Comparison of ENCODE assay signal across 8 cellular contexts in the genomic region with DNA sequence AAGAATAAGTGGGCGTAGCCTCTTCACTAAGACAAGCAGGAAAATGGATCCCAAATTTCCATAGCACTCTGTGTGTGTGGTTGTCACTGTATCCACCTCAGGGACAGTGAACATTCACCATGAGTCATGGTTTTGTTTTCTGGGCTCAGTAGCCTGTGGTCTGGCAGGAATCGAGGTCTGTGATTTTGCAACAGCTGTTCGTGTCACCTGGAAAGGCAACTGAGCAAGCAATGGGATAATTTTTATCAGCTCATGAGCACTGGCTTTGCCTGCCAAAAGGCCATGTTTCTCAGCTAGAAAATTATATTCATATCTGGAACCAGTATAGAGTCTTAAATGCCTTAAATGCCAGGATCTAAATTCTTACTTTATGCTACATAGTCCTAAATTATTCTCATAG.
A peak's percentile ranks its signal among the peaks of the same experiment; 100 is the strongest.
DNase-seq lines count a peak whose midpoint lies in the region; TF ChIP-seq lines count a peak whose summit lies in the region.

No MANE protein-coding gene starts in this region.

- H3K36me3 Mint-ChIP-seq in endothelial cell (ENCODE audit: low read depth, unreplicated experiment) = no peaks in the 10 kb centered on the region

- H3K4ac ChIP-seq in trophoblast cell (ENCODE audit: low read depth, low read length) = no peak overlapping the region

- H3K27ac Mint-ChIP-seq in endothelial cell (ENCODE audit: unreplicated experiment) = no peak overlapping the region

- no peak overlapping the region for H2BK12ac ChIP-seq in trophoblast cell (ENCODE audit: low read length)

- no peak for TF ChIP-seq POLR2A in esophagus squamous epithelium (IDR thresholded peaks at IDR 0.05)

- no peak overlapping the region for H3K14ac ChIP-seq in trophoblast cell (ENCODE audit: low read length)

- H3K27me3 ChIP-seq in esophagus squamous epithelium (no peaks in the 10 kb centered on the region), trophoblast cell (ENCODE audit: insufficient read depth, low read length) (no peaks in the 10 kb centered on the region)

- H3K9me3 Mint-ChIP-seq in endothelial cell (ENCODE audit: unreplicated experiment) = no peaks in the 10 kb centered on the region

- H3K4me2 ChIP-seq in trophoblast cell (ENCODE audit: low read length) = no peak overlapping the region

- H3K4me1 Mint-ChIP-seq in endothelial cell (ENCODE audit: unreplicated experiment) = no peaks in the 10 kb centered on the region

- DNase-seq in DMS 273 treated with DMSO at 0.1 percent for 48 hours (lab: John Stamatoyannopoulos, UW) (peak; percentile 6), NCI-H446 (lab: John Stamatoyannopoulos, UW) (peak; percentile 44 to 80), esophagus squamous epithelium (lab: John Stamatoyannopoulos, UW) (no peak), trophoblast cell (peak; percentile 37 to 62), endothelial cell (ENCODE audit: low spot score) (no peak), NCI-H526 treated with DMSO at 0.1 percent for 48 hours (lab: John Stamatoyannopoulos, UW) (no peak)
- no peak for DNase-seq in activated CD4-positive, alpha-beta T cell treated with anti-CD3 and anti-CD28 coated beads, Interleukin-2, amount 50 U/mL, for 1 hour
- no peak for DNase-seq in activated T-cell treated with anti-CD3 and anti-CD28 coated beads, Interleukin-2, amount 50 U/mL, for 48 hours

- no peak overlapping the region for H3K18ac ChIP-seq in trophoblast cell (ENCODE audit: low read length)

- no peaks in the 10 kb centered on the region for H3K79me2 ChIP-seq in trophoblast cell (ENCODE audit: control insufficient read depth, insufficient read depth, low read length, poor library complexity)

- H4K91ac ChIP-seq in trophoblast cell (ENCODE audit: low read depth, low read length) = no peak overlapping the region

- H4K8ac ChIP-seq in trophoblast cell (ENCODE audit: low read depth, low read length) = no peak overlapping the region

- no peak for TF ChIP-seq CTCF in esophagus squamous epithelium (IDR thresholded peaks at IDR 0.05)
- TF ChIP-seq CTCF in endothelial cell (IDR thresholded peaks at IDR 0.05; ENCODE audit: unreplicated experiment) = no peak

- 48 to 57% methylated on average over 3 of the region's 3 CpGs for WGBS in esophagus squamous epithelium, 2 donors
- WGBS in trophoblast cell (ENCODE audit: extremely low coverage, insufficient coverage, insufficient read length) = no CpG with 5 or more reads among the region's 3 CpGs

- H3K4me3 ChIP-seq in esophagus squamous epithelium (no peak overlapping the region), trophoblast cell (ENCODE audit: low read depth, low read length) (no peak overlapping the region)

- H2AFZ ChIP-seq in trophoblast cell (ENCODE audit: insufficient read depth, low read length, poor library complexity) = no peak overlapping the region

- H3K36me3 ChIP-seq in esophagus squamous epithelium (no peaks in the 10 kb centered on the region), trophoblast cell (ENCODE audit: control insufficient read depth in 1 of 2, insufficient read depth in 2 of 2, low read length in 2 of 2) (no peaks in the 10 kb centered on the region)

- H3K9me3 ChIP-seq in esophagus squamous epithelium = no peaks in the 10 kb centered on the region
- H3K9me3 ChIP-seq in trophoblast cell (ENCODE audit: insufficient read depth, low read depth, low read length) = peaks cover 2% of the 10 kb centered on the region

- H3K23ac ChIP-seq in trophoblast cell (ENCODE audit: low read length) = no peak overlapping the region

- intact Hi-C loops in esophagus squamous epithelium (cut with DNase I) = no loop called here

- H4K12ac ChIP-seq in trophoblast cell (ENCODE audit: low read depth, low read length) = no peak overlapping the region

- H2BK5ac ChIP-seq in trophoblast cell (ENCODE audit: low read depth, low read length, poor library complexity) = no peak overlapping the region

- no peak overlapping the region for H2AK5ac ChIP-seq in trophoblast cell (ENCODE audit: low read length)

- H3K27ac ChIP-seq in esophagus squamous epithelium (peak overlapping the region; percentile 29 to 68 (median 56)), trophoblast cell (ENCODE audit: low read depth, low read length) (no peak overlapping the region)

- H3K9ac ChIP-seq in trophoblast cell (ENCODE audit: low read length) = no peak overlapping the region

- no peaks in the 10 kb centered on the region for H3K79me1 ChIP-seq in trophoblast cell (ENCODE audit: low read length)

- H3K4me1 ChIP-seq in esophagus squamous epithelium = peaks cover 0 to 10% (median 4%) of the 10 kb centered on the region in 3 donors
- no peaks in the 10 kb centered on the region for H3K4me1 ChIP-seq in trophoblast cell (ENCODE audit: control insufficient read depth in 1 of 2, insufficient read depth in 2 of 2, low read length in 2 of 2)

- peaks cover 2% of the 10 kb centered on the region for H3K27me3 Mint-ChIP-seq in endothelial cell (ENCODE audit: unreplicated experiment)

- no peak overlapping the region for H3K4me3 Mint-ChIP-seq in endothelial cell (ENCODE audit: unreplicated experiment)

- H2BK120ac ChIP-seq in trophoblast cell (ENCODE audit: insufficient read depth, low read length, poor library complexity) = no peak overlapping the region

Comparison
In these comparisons a context has a peak if more than half of its experiments do, and no peak if none do; other contexts are left out.
1. DNase-seq: peak in DMS 273 treated with DMSO at 0.1 percent for 48 hours (single experiment), NCI-H446 (2 of 2) and trophoblast cell (2 of 2); none in esophagus squamous epithelium (single experiment), activated CD4-positive, alpha-beta T cell treated with anti-CD3 and anti-CD28 coated beads, Interleukin-2, amount 50 U/mL, for 1 hour (single experiment), activated T-cell treated with anti-CD3 and anti-CD28 coated beads, Interleukin-2, amount 50 U/mL, for 48 hours (0 of 2), endothelial cell (single experiment) and NCI-H526 treated with DMSO at 0.1 percent for 48 hours (single experiment).